Comparison of ENCODE assay signal across 27 cellular contexts in the genomic region with DNA sequence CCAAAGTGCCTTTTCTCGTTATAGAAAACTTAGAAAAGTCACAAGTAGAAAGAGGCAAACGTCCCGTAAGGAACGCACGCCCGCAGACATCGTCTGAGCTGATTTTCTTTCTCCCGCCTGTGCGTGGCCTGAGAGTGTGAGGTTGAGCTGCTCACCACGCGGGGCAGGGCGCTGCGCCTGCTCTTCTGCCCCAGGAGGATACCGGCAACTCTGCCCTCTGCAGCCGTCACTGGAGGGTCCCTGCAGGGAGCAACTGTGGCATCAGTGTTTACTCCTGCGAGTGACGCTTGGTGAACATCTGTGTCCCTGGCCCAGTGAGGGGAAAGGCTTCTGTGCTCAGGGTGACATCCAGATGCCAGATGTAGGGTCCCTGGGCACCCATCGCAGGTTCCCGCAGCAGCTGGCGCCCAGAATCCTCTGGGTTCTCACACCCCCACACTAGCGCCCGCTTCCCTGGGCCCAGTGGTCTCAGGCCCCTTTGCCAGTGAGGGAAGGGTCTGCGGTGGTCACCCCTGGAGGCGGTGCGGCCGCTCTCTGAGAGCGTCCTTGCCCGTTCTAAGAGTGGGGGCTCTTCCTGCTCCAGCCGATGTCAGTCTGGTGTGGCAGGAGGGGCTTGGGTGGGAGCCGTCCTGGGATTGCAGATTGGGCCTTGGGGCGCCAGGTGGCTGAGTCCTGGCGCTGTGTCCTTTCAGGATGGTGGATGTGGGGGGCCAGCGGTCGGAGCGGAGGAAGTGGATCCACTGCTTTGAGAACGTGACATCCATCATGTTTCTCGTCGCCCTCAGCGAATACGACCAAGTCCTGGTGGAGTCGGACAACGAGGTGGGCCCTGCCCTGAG. TPM values are rescaled to one million over a fixed set of nuclear protein-coding genes. Genes with fewer than 3 reads are reported as not detected.
DNase-seq lines count a peak whose midpoint lies in the region; ATAC-seq and TF ChIP-seq lines count a peak whose summit lies in the region.
"Had no signal": no experiment of that assay in that cellular context is flagged by ENCODE, and none has a peak within 500 bp of the region (broad histone marks: within the 10 kb centered on the region; RNA-seq: fewer than 3 reads in every experiment).

No MANE protein-coding gene starts in this region.

- H3K27ac Mint-ChIP-seq in chondrocyte (ENCODE audit: unreplicated experiment): no peak overlapping the region
- H3K27ac Mint-ChIP-seq: CD14-positive monocyte had no signal

- no peak for ATAC-seq in right cardiac atrium
- no peak for ATAC-seq in HG03097 (IDR thresholded peaks at IDR 0.05; ENCODE audit: low FRiP score, unreplicated experiment)
- ATAC-seq: A549, HCT116, SK-N-SH treated with all-trans-retinoic acid at 6 μM for 48 hours had no signal

- H3K9me3 Mint-ChIP-seq in chondrocyte (ENCODE audit: low read depth): no peaks in the 10 kb centered on the region
- H3K9me3 Mint-ChIP-seq: CD14-positive monocyte; CD8-positive, alpha-beta memory T cell had no signal

- H3K4me3 Mint-ChIP-seq in chondrocyte (ENCODE audit: unreplicated experiment): no peak overlapping the region
- H3K4me3 Mint-ChIP-seq: CD14-positive monocyte; CD8-positive, alpha-beta memory T cell had no signal

- 89% methylated on average over 42 of the region's 42 CpGs for WGBS in right cardiac atrium

- H3K4me1 Mint-ChIP-seq in chondrocyte (ENCODE audit: low read depth): peaks cover 13% of the 10 kb centered on the region
- H3K4me1 Mint-ChIP-seq: CD14-positive monocyte; CD8-positive, alpha-beta memory T cell had no signal

- no peaks in the 10 kb centered on the region for H3K9me3 ChIP-seq in right cardiac atrium (ENCODE audit: control insufficient read depth, low read length)
- no peaks in the 10 kb centered on the region for H3K9me3 ChIP-seq in right atrium auricular region
- H3K9me3 ChIP-seq: A549, Peyer's patch, SJCRH30 had no signal

- DNase-seq in right cardiac atrium (peak; percentile 9 to 45 (median 36)), right atrium auricular region (ENCODE audit: low spot score) (no peak), MV-4-11 (lab: John Stamatoyannopoulos, UW) (peak; percentile 19), chondrocyte (ENCODE audit: low spot score) (peak; percentile 75), NCI-H510A treated with DMSO at 0.1 percent for 48 hours (lab: John Stamatoyannopoulos, UW) (no peak), NCI-H510A (lab: John Stamatoyannopoulos, UW) (no peak)
- DNase-seq: AML-193; CD8-positive, alpha-beta memory T cell; DMS 273 treated with DMSO at 0.1 percent for 48 hours; DMS79; GF-D8; Kasumi-1; NCI-H1105; NCI-H1436 treated with DMSO at 0.1 percent for 48 hours; NCI-H187 treated with DMSO at 0.1 percent for 48 hours; NCI-H446 treated with DMSO at 0.1 percent for 48 hours; NCI-H69; OCI-M1; Peyer's patch; SJCRH30 had no signal

- H3K4me3 ChIP-seq in right cardiac atrium (ENCODE audit: low read length) (no peak overlapping the region), right atrium auricular region (no peak overlapping the region)
- H3K4me3 ChIP-seq: A549, Peyer's patch, SJCRH30 had no signal

- H3K36me3 Mint-ChIP-seq in chondrocyte (ENCODE audit: low read depth): peaks cover 6% of the 10 kb centered on the region
- H3K36me3 Mint-ChIP-seq: CD8-positive, alpha-beta memory T cell had no signal

- no peak overlapping the region for H3K27ac ChIP-seq in right cardiac atrium (ENCODE audit: low read length)
- no peak overlapping the region for H3K27ac ChIP-seq in right atrium auricular region
- H3K27ac ChIP-seq: A549, HL-60, Peyer's patch, SJCRH30 had no signal

- H3K36me3 ChIP-seq in right atrium auricular region: peaks cover 65% of the 10 kb centered on the region
- H3K36me3 ChIP-seq: SJCRH30 had no signal

- no peaks in the 10 kb centered on the region for H3K4me1 ChIP-seq in right cardiac atrium (ENCODE audit: control insufficient read depth, insufficient read depth, low read length)
- H3K4me1 ChIP-seq in right atrium auricular region: peaks cover 0 to 18% of the 10 kb centered on the region in 2 donors
- H3K4me1 ChIP-seq: Peyer's patch, SJCRH30 had no signal

- H3K27me3 ChIP-seq in right cardiac atrium (ENCODE audit: control insufficient read depth, insufficient read depth): no peaks in the 10 kb centered on the region
- no peaks in the 10 kb centered on the region for H3K27me3 ChIP-seq in right atrium auricular region
- H3K27me3 ChIP-seq: Peyer's patch, SJCRH30 had no signal

- no peaks in the 10 kb centered on the region for H3K27me3 Mint-ChIP-seq in chondrocyte (ENCODE audit: low read depth)
- H3K27me3 Mint-ChIP-seq: CD8-positive, alpha-beta memory T cell had no signal

- no peak for TF ChIP-seq CTCF in right atrium auricular region (IDR thresholded peaks at IDR 0.05)
- no peak for TF ChIP-seq CTCF in chondrocyte (IDR thresholded peaks at IDR 0.05)

- intact Hi-C loops in right cardiac atrium (cut with DNase I): no loop called here

RNA-seq across cellular contexts. Expression of a gene that starts 17.4 kb away (rescaled TPM):
- total RNA-seq in right cardiac atrium (1 to 10 TPM; 1.8 to 2.5 (median 2.1) TPM), right atrium auricular region (1 to 10 TPM in 1 of 2 donors, under 1 TPM in 1; 0.74 to 3.0 TPM), chondrocyte (not detected in 3 replicates)
- polyA plus RNA-seq in right cardiac atrium: 1.00 TPM
- total RNA-seq: M059J had no signal

RNA-seq across cellular contexts. Expression of a gene that starts 24.3 kb away (rescaled TPM):
- total RNA-seq in right cardiac atrium (10 to 100 TPM; 63.3 to 71.6 (median 69.7) TPM), right atrium auricular region (10 to 100 TPM; 58.4 to 77.9 TPM), chondrocyte (62.1 to 68.9 TPM (median 68.1 TPM) in 3 replicates)
- polyA plus RNA-seq in right cardiac atrium: 69.8 TPM

RNA-seq across cellular contexts. Expression of a gene that starts 56.2 kb away (rescaled TPM):
- total RNA-seq in right cardiac atrium (1,000 to 10,000 TPM in 2 of 4 donors, 100 to 1,000 TPM in 2; 784 to 1,020 (median 971) TPM), right atrium auricular region (1,000 to 10,000 TPM in 1 of 2 donors, 100 to 1,000 TPM in 1; 869 to 1,050 TPM), chondrocyte (223 to 306 TPM (median 303 TPM) in 3 replicates)
- 1,565 TPM for polyA plus RNA-seq in right cardiac atrium

Comparison
In these comparisons a context has a peak if more than half of its experiments do, and no peak if none do; other contexts are left out.
1. DNase-seq: peak in right cardiac atrium (3 of 3), MV-4-11 (single experiment) and chondrocyte (single experiment); none in right atrium auricular region (single experiment), NCI-H510A treated with DMSO at 0.1 percent for 48 hours (single experiment) and NCI-H510A (single experiment).